ENCODE assay signal across 22 cellular contexts in genomic region chr1:112044745-112045144, GRCh38.
"Had no signal": no experiment of that assay in that cellular context is flagged by ENCODE, and none has a peak within 500 bp of the region (broad histone marks: within the 10 kb centered on the region; RNA-seq: fewer than 3 reads in every experiment).

No MANE protein-coding gene starts in this region.

- ATAC-seq: natural killer cell; sciatic nerve; stimulated activated effector memory CD8-positive, alpha-beta T cell treated with anti-CD3 and anti-CD28 coated beads, Interleukin-12 subunit alpha, Interleukin-12 subunit beta, amount 100 ng/mL, for 72 hours; upper lobe of right lung had no signal

- H2AFZ ChIP-seq: neural progenitor cell had no signal

- H3K9ac ChIP-seq: neural progenitor cell had no signal

- H3K4me3 ChIP-seq: left ventricle myocardium inferior, lung, neural progenitor cell, ovary, right atrium auricular region, skin epidermis, suprapubic skin, thoracic aorta, tibial artery, upper lobe of right lung had no signal

- H3K4me1 ChIP-seq: neural progenitor cell, suprapubic skin, tibial artery, upper lobe of right lung had no signal

- FAIRE-seq: urothelium cell line had no signal

- H3K4me2 ChIP-seq: neural progenitor cell had no signal

- H3K27me3 ChIP-seq: neural progenitor cell, ovary, right atrium auricular region, suprapubic skin, upper lobe of right lung had no signal

- DNase-seq: islet precursor cell; left ventricle myocardium inferior; mesendoderm; naive B cell; natural killer cell; nephron progenitor cell; ovary; stimulated activated CD4-positive, alpha-beta T cell treated with anti-CD3 and anti-CD28 coated beads, Interleukin-12 subunit alpha, Interleukin-12 subunit beta, amount 100 ng/mL, for 4 hours; stimulated activated CD4-positive, alpha-beta T cell treated with anti-CD3 and anti-CD28 coated beads, Interleukin-4, amount 100 ng/mL, for 24 hours; stimulated activated naive CD4-positive, alpha-beta T cell; tibial artery; trophoblast cell; upper lobe of right lung had no signal

- H3K27ac ChIP-seq: left ventricle myocardium inferior, neural progenitor cell, ovary, right atrium auricular region, skin epidermis, suprapubic skin, thoracic aorta, tibial artery, upper lobe of right lung had no signal

- H3K36me3 ChIP-seq: left ventricle myocardium inferior, neural progenitor cell, ovary, right atrium auricular region, suprapubic skin, thoracic aorta, tibial artery, upper lobe of right lung had no signal

- H3K9me3 ChIP-seq: left ventricle myocardium inferior, ovary, right atrium auricular region, suprapubic skin, thoracic aorta, tibial artery, upper lobe of right lung had no signal
